16 cellular contexts compared by ENCODE assay signal in the genomic region with DNA sequence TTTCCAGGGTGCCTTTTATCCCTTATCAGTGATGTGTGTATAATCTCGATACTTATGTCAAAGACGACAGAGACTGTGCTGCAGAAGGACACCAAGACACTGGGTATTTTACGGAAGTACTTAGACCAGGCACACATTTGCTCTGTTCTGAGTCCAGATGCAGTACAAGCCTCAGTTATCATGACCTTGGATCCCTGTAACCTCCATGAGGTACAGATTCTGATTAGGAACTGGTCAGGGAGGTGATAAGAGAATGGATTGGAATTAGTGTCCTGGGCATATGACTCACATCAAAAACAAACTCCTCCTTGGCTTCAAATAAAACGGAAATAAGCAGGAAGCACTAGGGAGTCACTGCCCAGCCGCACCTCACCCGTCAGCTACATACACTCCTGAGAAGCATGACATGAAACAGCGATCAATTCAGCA.
DNase-seq lines count a peak whose midpoint lies in the region; ATAC-seq and TF ChIP-seq lines count a peak whose summit lies in the region.
"Had no signal": no experiment of that assay in that cellular context is flagged by ENCODE, and none has a peak within 500 bp of the region (broad histone marks: within the 10 kb centered on the region; RNA-seq: fewer than 3 reads in every experiment).

No MANE protein-coding gene starts in this region.

- H3K9me3 ChIP-seq in HEK293 (ENCODE audit: control insufficient read depth, insufficient read depth, low read depth, low read length), result no peaks in the 10 kb centered on the region
- no peaks in the 10 kb centered on the region for H3K9me3 ChIP-seq in psoas muscle

- CTCF ChIA-PET in HEK293 (lab: Yijun Ruan, JAX), result no interaction called here

- ATAC-seq in SK-N-SH treated with all-trans-retinoic acid at 6 μM for 48 hours (peak; percentile 64), psoas muscle (no peak)
- ATAC-seq: sciatic nerve; stimulated activated naive CD8-positive, alpha-beta T cell treated with anti-CD3 and anti-CD28 coated beads, Interleukin-15, amount 100 ng/mL, for 72 hours had no signal

- H3K27ac ChIP-seq in HEK293 (ENCODE audit: extremely low read depth, low read depth, low read length) (no peak overlapping the region), psoas muscle (no peak overlapping the region)

- H3K27me3 ChIP-seq in psoas muscle (ENCODE audit: insufficient read depth in 3 of 3, low read length in 2 of 3), result no peaks in the 10 kb centered on the region

- no peak overlapping the region for H3K4me3 ChIP-seq in HEK293 (ENCODE audit: low read depth, low read length)
- H3K4me3 ChIP-seq in fibroblast of mammary gland (ENCODE audit: control insufficient read depth, low read depth, low read length), result no peak overlapping the region
- H3K4me3 ChIP-seq in psoas muscle, result no peak overlapping the region

- POLR2A ChIA-PET in HEK293 (lab: Yijun Ruan, JAX), result no interaction called here

- H3K36me3 ChIP-seq in HEK293 (ENCODE audit: control insufficient read depth in 2 of 2, insufficient read depth in 1 of 2, low read length in 2 of 2), result no peaks in the 10 kb centered on the region
- H3K36me3 ChIP-seq in psoas muscle (ENCODE audit: insufficient read depth in 1 of 2, low read depth in 1 of 2), result no peaks in the 10 kb centered on the region

- DNase-seq in fibroblast of mammary gland (ENCODE audit: low read depth), result peak; percentile 38
- DNase-seq in retina, result peak; percentile 41
- DNase-seq in EL, result no peak
- no peak for DNase-seq in psoas muscle
- no peak for DNase-seq in activated T-cell treated with anti-CD3 and anti-CD28 coated beads for 4 hours
- no peak for DNase-seq in ureter (ENCODE audit: low spot score)
- DNase-seq: CD4-positive, CD25-positive, alpha-beta regulatory T cell; cortex of kidney; foreskin melanocyte; GF-D8; GOT3; NK-92 treated with Interleukin-12 subunit alpha and Interleukin-12 subunit beta, amount 100 ng/mL, for 24 hours; stimulated activated naive CD8-positive, alpha-beta T cell treated with anti-CD3 and anti-CD28 coated beads, Interleukin-15, amount 100 ng/mL, for 72 hours had no signal

- intact Hi-C loops in psoas muscle (cut with DNase I), result loop anchor here in 1 of 2 donors (5.0 kb wide), 1 partner anchor 143 kb away; no protein-coding TSS in a partner anchor

- H3K4me1 ChIP-seq in HEK293 (ENCODE audit: control insufficient read depth, insufficient read depth, low read length) (peaks cover 13% of the 10 kb centered on the region), psoas muscle (peaks cover 18% of the 10 kb centered on the region)

- WGBS in psoas muscle, 3 donors, result 71 to 73% (median 72%) methylated on average over 7 of the region's 7 CpGs

- TF ChIP-seq CTCF in HEK293 (tag by site-specific recombination; IDR thresholded peaks at IDR 0.05) (no peak), fibroblast of mammary gland (conservative IDR thresholded peaks at IDR 0.05; ENCODE audit: control insufficient read depth, insufficient read depth, low read depth, low read length) (no peak), psoas muscle (IDR thresholded peaks at IDR 0.05) (no peak)

TF ChIP-seq in HEK293, 187 proteins besides CTCF, POLR2A, EP300 and RAD21 (continues in another document):
- TF ChIP-seq HOXC10 (CRISPR knock-in tag; IDR thresholded peaks at IDR 0.05) (no peak), TCF7L2 (IDR thresholded peaks at IDR 0.05; ENCODE audit: borderline replicate concordance, low read depth, low read length) (peak; percentile 82; the same call in 1 of the 2 replicates), KLF16 (tag by site-specific recombination; IDR thresholded peaks at IDR 0.05) (no peak), ZNF530 (tag by site-specific recombination; IDR thresholded peaks at IDR 0.05; ENCODE audit: low read depth) (no peak), ZNF2 (tag by site-specific recombination; IDR thresholded peaks at IDR 0.05) (0 out of 2 replicates have a peak, but pooled peaks have one; percentile 56), ZNF133 (tag by site-specific recombination; IDR thresholded peaks at IDR 0.05) (no peak), ZBTB48 (tag by site-specific recombination; IDR thresholded peaks at IDR 0.05) (0 out of 2 replicates have a peak, but pooled peaks have one; percentile 47), ZNF548 (tag by site-specific recombination; IDR thresholded peaks at IDR 0.05) (no peak), ZEB2 (tag by site-specific recombination; IDR thresholded peaks at IDR 0.05) (peak; percentile 20; the same call in 1 of the 2 replicates), WT1 (tag by site-specific recombination; IDR thresholded peaks at IDR 0.05) (peak; percentile 85), ZFHX2 (tag by site-specific recombination; conservative IDR thresholded peaks at IDR 0.05) (no peak), ZNF747 (tag by site-specific recombination; IDR thresholded peaks at IDR 0.05) (no peak), ZNF626 (tag by site-specific recombination; IDR thresholded peaks at IDR 0.05) (no peak)
- TF ChIP-seq, protein P1, sequence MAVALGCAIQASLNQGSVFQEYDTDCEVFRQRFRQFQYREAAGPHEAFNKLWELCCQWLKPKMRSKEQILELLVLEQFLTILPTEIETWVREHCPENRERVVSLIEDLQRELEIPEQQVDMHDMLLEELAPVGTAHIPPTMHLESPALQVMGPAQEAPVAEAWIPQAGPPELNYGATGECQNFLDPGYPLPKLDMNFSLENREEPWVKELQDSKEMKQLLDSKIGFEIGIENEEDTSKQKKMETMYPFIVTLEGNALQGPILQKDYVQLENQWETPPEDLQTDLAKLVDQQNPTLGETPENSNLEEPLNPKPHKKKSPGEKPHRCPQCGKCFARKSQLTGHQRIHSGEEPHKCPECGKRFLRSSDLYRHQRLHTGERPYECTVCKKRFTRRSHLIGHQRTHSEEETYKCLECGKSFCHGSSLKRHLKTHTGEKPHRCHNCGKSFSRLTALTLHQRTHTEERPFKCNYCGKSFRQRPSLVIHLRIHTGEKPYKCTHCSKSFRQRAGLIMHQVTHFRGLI (tag by site-specific recombination; IDR thresholded peaks at IDR 0.05), result no peak

TF ChIP-seq in SK-N-SH treated with all-trans-retinoic acid at 6 μM for 48 hours, 23 proteins besides CTCF, POLR2A, EP300 and RAD21:
- peak; percentile 60; the same call in 1 of the 2 replicates for TF ChIP-seq ZNF70 (CRISPR knock-in tag; IDR thresholded peaks at IDR 0.05)
- no peak for TF ChIP-seq PPARA (CRISPR knock-in tag; IDR thresholded peaks at IDR 0.05; ENCODE audit: borderline replicate concordance)
- peak; percentile 71; the same call in 1 of the 2 replicates for TF ChIP-seq ESRRG (CRISPR knock-in tag; IDR thresholded peaks at IDR 0.05)
- TF ChIP-seq, protein P2, sequence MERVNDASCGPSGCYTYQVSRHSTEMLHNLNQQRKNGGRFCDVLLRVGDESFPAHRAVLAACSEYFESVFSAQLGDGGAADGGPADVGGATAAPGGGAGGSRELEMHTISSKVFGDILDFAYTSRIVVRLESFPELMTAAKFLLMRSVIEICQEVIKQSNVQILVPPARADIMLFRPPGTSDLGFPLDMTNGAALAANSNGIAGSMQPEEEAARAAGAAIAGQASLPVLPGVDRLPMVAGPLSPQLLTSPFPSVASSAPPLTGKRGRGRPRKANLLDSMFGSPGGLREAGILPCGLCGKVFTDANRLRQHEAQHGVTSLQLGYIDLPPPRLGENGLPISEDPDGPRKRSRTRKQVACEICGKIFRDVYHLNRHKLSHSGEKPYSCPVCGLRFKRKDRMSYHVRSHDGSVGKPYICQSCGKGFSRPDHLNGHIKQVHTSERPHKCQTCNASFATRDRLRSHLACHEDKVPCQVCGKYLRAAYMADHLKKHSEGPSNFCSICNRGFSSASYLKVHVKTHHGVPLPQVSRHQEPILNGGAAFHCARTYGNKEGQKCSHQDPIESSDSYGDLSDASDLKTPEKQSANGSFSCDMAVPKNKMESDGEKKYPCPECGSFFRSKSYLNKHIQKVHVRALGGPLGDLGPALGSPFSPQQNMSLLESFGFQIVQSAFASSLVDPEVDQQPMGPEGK (CRISPR knock-in tag; IDR thresholded peaks at IDR 0.05; ENCODE audit: borderline replicate concordance), result no peak
- TF ChIP-seq, protein P3, sequence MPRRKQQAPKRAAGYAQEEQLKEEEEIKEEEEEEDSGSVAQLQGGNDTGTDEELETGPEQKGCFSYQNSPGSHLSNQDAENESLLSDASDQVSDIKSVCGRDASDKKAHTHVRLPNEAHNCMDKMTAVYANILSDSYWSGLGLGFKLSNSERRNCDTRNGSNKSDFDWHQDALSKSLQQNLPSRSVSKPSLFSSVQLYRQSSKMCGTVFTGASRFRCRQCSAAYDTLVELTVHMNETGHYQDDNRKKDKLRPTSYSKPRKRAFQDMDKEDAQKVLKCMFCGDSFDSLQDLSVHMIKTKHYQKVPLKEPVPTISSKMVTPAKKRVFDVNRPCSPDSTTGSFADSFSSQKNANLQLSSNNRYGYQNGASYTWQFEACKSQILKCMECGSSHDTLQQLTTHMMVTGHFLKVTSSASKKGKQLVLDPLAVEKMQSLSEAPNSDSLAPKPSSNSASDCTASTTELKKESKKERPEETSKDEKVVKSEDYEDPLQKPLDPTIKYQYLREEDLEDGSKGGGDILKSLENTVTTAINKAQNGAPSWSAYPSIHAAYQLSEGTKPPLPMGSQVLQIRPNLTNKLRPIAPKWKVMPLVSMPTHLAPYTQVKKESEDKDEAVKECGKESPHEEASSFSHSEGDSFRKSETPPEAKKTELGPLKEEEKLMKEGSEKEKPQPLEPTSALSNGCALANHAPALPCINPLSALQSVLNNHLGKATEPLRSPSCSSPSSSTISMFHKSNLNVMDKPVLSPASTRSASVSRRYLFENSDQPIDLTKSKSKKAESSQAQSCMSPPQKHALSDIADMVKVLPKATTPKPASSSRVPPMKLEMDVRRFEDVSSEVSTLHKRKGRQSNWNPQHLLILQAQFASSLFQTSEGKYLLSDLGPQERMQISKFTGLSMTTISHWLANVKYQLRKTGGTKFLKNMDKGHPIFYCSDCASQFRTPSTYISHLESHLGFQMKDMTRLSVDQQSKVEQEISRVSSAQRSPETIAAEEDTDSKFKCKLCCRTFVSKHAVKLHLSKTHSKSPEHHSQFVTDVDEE (CRISPR knock-in tag; IDR thresholded peaks at IDR 0.05), result 0 out of 2 replicates have a peak, but pooled peaks have one; percentile 40
- TF ChIP-seq TCF4 (CRISPR knock-in tag; IDR thresholded peaks at IDR 0.05; ENCODE audit: borderline replicate concordance), result peak; percentile 57; the same call in 1 of the 2 replicates
- TF ChIP-seq ZNF8 (CRISPR knock-in tag; IDR thresholded peaks at IDR 0.05), result 0 out of 2 replicates have a peak, but pooled peaks have one; percentile 14

Comparison
In these comparisons a context has a peak if more than half of its experiments do, and no peak if none do; other contexts are left out.
1. DNase-seq: peak in fibroblast of mammary gland (single experiment) and retina (single experiment); none in EL (single experiment), psoas muscle (0 of 2), activated T-cell treated with anti-CD3 and anti-CD28 coated beads for 4 hours (single experiment) and ureter (single experiment).